ENCODE assay signal across 28 cellular contexts in the genomic region with DNA sequence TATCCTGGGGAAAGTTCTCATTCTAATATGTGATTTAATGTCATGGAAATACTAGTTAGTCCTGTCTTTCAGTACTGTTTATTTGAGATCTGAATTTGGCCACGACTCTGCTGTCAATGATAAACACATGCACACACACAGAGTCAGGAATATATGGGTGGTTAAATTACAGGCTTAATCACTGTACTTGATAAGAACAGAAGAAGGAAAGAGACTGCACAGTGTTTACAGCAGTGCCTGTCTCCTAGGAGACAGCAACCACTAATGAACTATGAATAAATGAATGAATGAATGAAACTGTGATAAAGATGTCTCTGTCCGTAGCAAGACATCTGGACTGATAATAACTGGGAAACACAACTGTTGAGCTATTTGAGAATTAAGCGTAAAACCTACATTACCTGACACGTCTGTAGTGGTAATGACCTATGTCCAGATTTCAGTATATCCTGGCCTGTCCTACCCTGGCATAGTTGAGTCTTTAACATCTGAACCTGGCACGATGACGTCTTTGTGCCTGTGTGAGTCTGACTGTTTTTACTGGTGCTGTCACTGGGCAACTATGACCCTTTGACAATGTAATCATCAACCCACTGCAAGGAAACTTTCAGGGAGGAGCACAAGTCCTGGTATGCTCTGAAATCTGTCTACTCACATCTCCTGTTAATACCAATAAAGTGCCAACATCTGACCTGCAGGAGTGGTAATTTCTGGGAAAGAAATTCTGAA.
"Had no signal": no experiment of that assay in that cellular context is flagged by ENCODE, and none has a peak within 500 bp of the region (broad histone marks: within the 10 kb centered on the region; RNA-seq: fewer than 3 reads in every experiment).

No MANE protein-coding gene starts in this region.

- DNase-seq: activated CD4-positive, alpha-beta memory T cell treated with anti-CD3 and anti-CD28 coated beads, Interleukin-2, amount 10 ng/mL, durations not matched to agents 7 days and 5 days; activated CD4-positive, alpha-beta T cell treated with anti-CD3 and anti-CD28 coated beads for 36 hours; activated CD4-positive, alpha-beta T cell treated with anti-CD3 and anti-CD28 coated beads, Interleukin-2, amount 10 ng/mL, durations not matched to agents 24 days and 14 days; activated CD4-positive, CD25-positive, alpha-beta regulatory T cell; activated CD4-positive, CD25-positive, alpha-beta regulatory T cell treated with anti-CD3 and anti-CD28 coated beads, Interleukin-2, amount 50 U/mL, for 72 hours; activated CD8-positive, alpha-beta memory T cell treated with anti-CD3 and anti-CD28 coated beads, Interleukin-2, amount 50 U/mL, for 48 hours; activated effector memory CD4-positive, alpha-beta T cell treated with Interleukin-2 at 50 U/mL for 16 hours; activated gamma-delta T cell treated with Interleukin-2 at 50 U/mL for 16 hours; activated naive CD4-positive, alpha-beta T cell treated with anti-CD3 and anti-CD28 coated beads, Interleukin-2, amount 50 U/mL, for 16 hours; activated naive CD4-positive, alpha-beta T cell treated with Interleukin-2 at 50 U/mL for 16 hours; activated T-cell treated with anti-CD3 and anti-CD28 coated beads for 4 hours; activated T-cell treated with anti-CD3 and anti-CD28 coated beads, Interleukin-2, amount 50 U/mL, for 4 hours; amniotic stem cell; anterior cingulate cortex; brain microvascular endothelial cell; dorsolateral prefrontal cortex; effector CD4-positive, alpha-beta T cell; esophagus squamous epithelium; foreskin melanocyte; T-helper 2 cell had no signal

- H3K27me3 ChIP-seq: brain microvascular endothelial cell, esophagus squamous epithelium had no signal

- H3K4me1 ChIP-seq: esophagus squamous epithelium, gastroesophageal sphincter had no signal

- H3K36me3 ChIP-seq: brain microvascular endothelial cell, esophagus squamous epithelium, gastroesophageal sphincter had no signal

- FAIRE-seq: astrocyte, bronchial epithelial cell, endometrium, endothelial cell of umbilical vein had no signal

- H3K4me3 ChIP-seq: coronary artery, dorsolateral prefrontal cortex, esophagus squamous epithelium, gastroesophageal sphincter had no signal

- ATAC-seq: activated CD4-positive, alpha-beta T cell treated with anti-CD3 and anti-CD28 coated beads for 36 hours; activated T-cell treated with anti-CD3 and anti-CD28 coated beads, Interleukin-2, amount 50 U/mL, for 4 hours; activated T-helper 17 cell treated with anti-CD3 and anti-CD28 coated beads, Interleukin-2, amount 50 U/mL, for 72 hours; gastroesophageal sphincter had no signal

- H3K27ac ChIP-seq: brain microvascular endothelial cell, coronary artery, dorsolateral prefrontal cortex, epithelial cell of prostate, esophagus squamous epithelium, gastroesophageal sphincter had no signal
